In genomic region chr17:50636145-50636803, GRCh38 we compare ENCODE assay signal across 1 cellular context.
TF ChIP-seq lines count a peak whose summit lies in the region.

No MANE protein-coding gene starts in this region.

TF ChIP-seq in HepG2, 621 proteins besides CTCF, POLR2A, EP300 and RAD21 (continued from another document and continues in another):
- TF ChIP-seq, protein P1, sequence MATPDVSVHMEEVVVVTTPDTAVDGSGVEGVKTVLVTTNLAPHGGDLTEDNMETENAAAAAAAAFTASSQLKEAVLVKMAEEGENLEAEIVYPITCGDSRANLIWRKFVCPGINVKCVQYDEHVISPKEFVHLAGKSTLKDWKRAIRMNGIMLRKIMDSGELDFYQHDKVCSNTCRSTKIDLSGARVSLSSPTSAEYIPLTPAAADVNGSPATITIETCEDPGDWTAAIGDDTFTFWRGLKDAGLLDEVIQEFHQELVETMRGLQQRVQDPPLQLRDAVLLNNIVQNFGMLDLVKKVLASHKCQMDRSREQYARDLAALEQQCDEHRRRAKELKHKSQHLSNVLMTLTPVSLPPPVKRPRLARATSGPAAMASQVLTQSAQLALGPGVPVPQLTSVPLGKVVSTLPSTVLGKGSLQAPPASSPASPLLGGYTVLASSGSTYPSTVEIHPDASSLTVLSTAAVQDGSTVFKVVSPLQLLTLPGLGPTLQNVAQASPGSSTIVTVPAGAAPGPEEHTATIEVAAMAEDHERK (CRISPR knock-in tag; IDR thresholded peaks at IDR 0.05; ENCODE audit: low read depth), result no peak
- TF ChIP-seq ZNF101 (CRISPR knock-in tag; IDR thresholded peaks at IDR 0.05; ENCODE audit: borderline replicate concordance, low read depth) (0 out of 2 replicates have a peak, but pooled peaks have one; percentile 66), ZNF503 (CRISPR knock-in tag; IDR thresholded peaks at IDR 0.05) (0 out of 2 replicates have a peak, but pooled peaks have one; percentile 24), HOXD1 (CRISPR knock-in tag; IDR thresholded peaks at IDR 0.05) (peak; percentile 59; the same call in 1 of the 2 replicates), HIVEP1 (CRISPR knock-in tag; IDR thresholded peaks at IDR 0.05) (peak; percentile 46; the same call in 1 of the 2 replicates), FOXC1 (CRISPR knock-in tag; IDR thresholded peaks at IDR 0.05; ENCODE audit: borderline replicate concordance) (0 out of 2 replicates have a peak, but pooled peaks have one; percentile 25), PAX8 (CRISPR knock-in tag; IDR thresholded peaks at IDR 0.05; ENCODE audit: borderline replicate concordance) (no peak), DMAP1 (CRISPR knock-in tag; IDR thresholded peaks at IDR 0.05) (no peak), NCOA1 (CRISPR knock-in tag; IDR thresholded peaks at IDR 0.05) (0 out of 2 replicates have a peak, but pooled peaks have one; percentile 74), SATB2 (CRISPR knock-in tag; IDR thresholded peaks at IDR 0.05) (peak; percentile 68; the same call in 1 of the 2 replicates), ARID5B (CRISPR knock-in tag; IDR thresholded peaks at IDR 0.05) (peak; percentile 66), KLF6 (CRISPR knock-in tag; IDR thresholded peaks at IDR 0.05) (0 out of 2 replicates have a peak, but pooled peaks have one; percentile 70), SP1 (IDR thresholded peaks at IDR 0.05) (no peak), SP1 (CRISPR knock-in tag; IDR thresholded peaks at IDR 0.05) (no peak), RORA (CRISPR knock-in tag; IDR thresholded peaks at IDR 0.05) (no peak), PITX1 (CRISPR knock-in tag; IDR thresholded peaks at IDR 0.05) (peak; percentile 91), BRD4 (CRISPR knock-in tag; IDR thresholded peaks at IDR 0.05) (0 out of 2 replicates have a peak, but pooled peaks have one; percentile 37), ARNT2 (CRISPR knock-in tag; IDR thresholded peaks at IDR 0.05; ENCODE audit: low read depth) (peak; percentile 26; the same call in 1 of the 2 replicates), ZNF350 (CRISPR knock-in tag; IDR thresholded peaks at IDR 0.05; ENCODE audit: borderline replicate concordance, low read depth) (peak; percentile 23; the same call in 1 of the 2 replicates), RFXAP (CRISPR knock-in tag; IDR thresholded peaks at IDR 0.05; ENCODE audit: borderline replicate concordance) (peak; percentile 36; the same call in 1 of the 2 replicates), HDAC2 (CRISPR knock-in tag; IDR thresholded peaks at IDR 0.05) (peak; percentile 59; the same call in 1 of the 2 replicates), CEBPB (IDR thresholded peaks at IDR 0.05; ENCODE audit: borderline replicate concordance, low read depth, low read length) (peak; percentile 59; the same call in 1 of the 2 replicates), ZNF788 (CRISPR knock-in tag; IDR thresholded peaks at IDR 0.05; ENCODE audit: borderline replicate concordance) (0 out of 2 replicates have a peak, but pooled peaks have one; percentile 49), ATF6 (CRISPR knock-in tag; conservative IDR thresholded peaks at IDR 0.05) (no peak), SNRNP70 (IDR thresholded peaks at IDR 0.05; ENCODE audit: low read depth, low read length) (no peak), RARA (CRISPR knock-in tag; IDR thresholded peaks at IDR 0.05) (peak; percentile 59), ZNF567 (CRISPR knock-in tag; IDR thresholded peaks at IDR 0.05; ENCODE audit: borderline replicate concordance) (0 out of 2 replicates have a peak, but pooled peaks have one; percentile 40), HES4 (CRISPR knock-in tag; IDR thresholded peaks at IDR 0.05; ENCODE audit: borderline replicate concordance) (no peak), ZNF331 (CRISPR knock-in tag; IDR thresholded peaks at IDR 0.05) (0 out of 2 replicates have a peak, but pooled peaks have one; percentile 29), ZNF816 (CRISPR knock-in tag; IDR thresholded peaks at IDR 0.05; ENCODE audit: borderline replicate concordance) (no peak), XRCC5 (optimal IDR thresholded peaks at IDR 0.05; ENCODE audit: low read length) (peak; percentile 15), ZKSCAN8 (CRISPR knock-in tag; IDR thresholded peaks at IDR 0.05; ENCODE audit: borderline replicate concordance) (peak; percentile 12; the same call in 1 of the 2 replicates), KDM1A (CRISPR knock-in tag; IDR thresholded peaks at IDR 0.05) (0 out of 2 replicates have a peak, but pooled peaks have one; percentile 34), ZBTB34 (CRISPR knock-in tag; IDR thresholded peaks at IDR 0.05) (peak; percentile 96), ELF3 (CRISPR knock-in tag; IDR thresholded peaks at IDR 0.05) (peak; percentile 11; the same call in 1 of the 2 replicates), MLLT10 (CRISPR knock-in tag; IDR thresholded peaks at IDR 0.05) (no peak), ZNF878 (CRISPR knock-in tag; IDR thresholded peaks at IDR 0.05) (no peak), NFYB (CRISPR knock-in tag; IDR thresholded peaks at IDR 0.05) (no peak), ERF (CRISPR knock-in tag; IDR thresholded peaks at IDR 0.05) (0 out of 2 replicates have a peak, but pooled peaks have one; percentile 47), ZMYM4 (CRISPR knock-in tag; IDR thresholded peaks at IDR 0.05) (peak; percentile 31; the same call in 1 of the 2 replicates), KMT2A (CRISPR knock-in tag; IDR thresholded peaks at IDR 0.05) (peak; percentile 39; the same call in 1 of the 2 replicates), ZFP90 (CRISPR knock-in tag; IDR thresholded peaks at IDR 0.05; ENCODE audit: borderline replicate concordance) (peak; percentile 54; the same call in 1 of the 2 replicates), BHLHE40 (IDR thresholded peaks at IDR 0.05; ENCODE audit: low read length) (peak; percentile 99), ZNF414 (CRISPR knock-in tag; IDR thresholded peaks at IDR 0.05) (0 out of 2 replicates have a peak, but pooled peaks have one; percentile 35), IKZF1 (IDR thresholded peaks at IDR 0.05) (no peak), PHF8 (CRISPR knock-in tag; IDR thresholded peaks at IDR 0.05) (0 out of 2 replicates have a peak, but pooled peaks have one; percentile 35), ZNF780A (CRISPR knock-in tag; IDR thresholded peaks at IDR 0.05) (no peak), FOSL1 (CRISPR knock-in tag; IDR thresholded peaks at IDR 0.05; ENCODE audit: borderline replicate concordance) (no peak), KAT2B (IDR thresholded peaks at IDR 0.05; ENCODE audit: borderline replicate concordance, low read depth, low read length) (no peak), ETV5 (CRISPR knock-in tag; IDR thresholded peaks at IDR 0.05; ENCODE audit: borderline replicate concordance) (peak; percentile 73; the same call in 1 of the 2 replicates), ZNF564 (CRISPR knock-in tag; IDR thresholded peaks at IDR 0.05) (no peak)
- TF ChIP-seq, protein P2, sequence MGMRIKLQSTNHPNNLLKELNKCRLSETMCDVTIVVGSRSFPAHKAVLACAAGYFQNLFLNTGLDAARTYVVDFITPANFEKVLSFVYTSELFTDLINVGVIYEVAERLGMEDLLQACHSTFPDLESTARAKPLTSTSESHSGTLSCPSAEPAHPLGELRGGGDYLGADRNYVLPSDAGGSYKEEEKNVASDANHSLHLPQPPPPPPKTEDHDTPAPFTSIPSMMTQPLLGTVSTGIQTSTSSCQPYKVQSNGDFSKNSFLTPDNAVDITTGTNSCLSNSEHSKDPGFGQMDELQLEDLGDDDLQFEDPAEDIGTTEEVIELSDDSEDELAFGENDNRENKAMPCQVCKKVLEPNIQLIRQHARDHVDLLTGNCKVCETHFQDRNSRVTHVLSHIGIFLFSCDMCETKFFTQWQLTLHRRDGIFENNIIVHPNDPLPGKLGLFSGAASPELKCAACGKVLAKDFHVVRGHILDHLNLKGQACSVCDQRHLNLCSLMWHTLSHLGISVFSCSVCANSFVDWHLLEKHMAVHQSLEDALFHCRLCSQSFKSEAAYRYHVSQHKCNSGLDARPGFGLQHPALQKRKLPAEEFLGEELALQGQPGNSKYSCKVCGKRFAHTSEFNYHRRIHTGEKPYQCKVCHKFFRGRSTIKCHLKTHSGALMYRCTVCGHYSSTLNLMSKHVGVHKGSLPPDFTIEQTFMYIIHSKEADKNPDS (CRISPR knock-in tag; IDR thresholded peaks at IDR 0.05), result peak; percentile 62; the same call in 1 of the 2 replicates
- TF ChIP-seq, protein P3, sequence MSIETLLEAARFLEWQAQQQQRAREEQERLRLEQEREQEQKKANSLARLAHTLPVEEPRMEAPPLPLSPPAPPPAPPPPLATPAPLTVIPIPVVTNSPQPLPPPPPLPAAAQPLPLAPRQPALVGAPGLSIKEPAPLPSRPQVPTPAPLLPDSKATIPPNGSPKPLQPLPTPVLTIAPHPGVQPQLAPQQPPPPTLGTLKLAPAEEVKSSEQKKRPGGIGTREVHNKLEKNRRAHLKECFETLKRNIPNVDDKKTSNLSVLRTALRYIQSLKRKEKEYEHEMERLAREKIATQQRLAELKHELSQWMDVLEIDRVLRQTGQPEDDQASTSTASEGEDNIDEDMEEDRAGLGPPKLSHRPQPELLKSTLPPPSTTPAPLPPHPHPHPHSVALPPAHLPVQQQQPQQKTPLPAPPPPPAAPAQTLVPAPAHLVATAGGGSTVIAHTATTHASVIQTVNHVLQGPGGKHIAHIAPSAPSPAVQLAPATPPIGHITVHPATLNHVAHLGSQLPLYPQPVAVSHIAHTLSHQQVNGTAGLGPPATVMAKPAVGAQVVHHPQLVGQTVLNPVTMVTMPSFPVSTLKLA (IDR thresholded peaks at IDR 0.05), result peak; percentile 89
